Comparison of ENCODE assay signal across 8 cellular contexts in the genomic region with DNA sequence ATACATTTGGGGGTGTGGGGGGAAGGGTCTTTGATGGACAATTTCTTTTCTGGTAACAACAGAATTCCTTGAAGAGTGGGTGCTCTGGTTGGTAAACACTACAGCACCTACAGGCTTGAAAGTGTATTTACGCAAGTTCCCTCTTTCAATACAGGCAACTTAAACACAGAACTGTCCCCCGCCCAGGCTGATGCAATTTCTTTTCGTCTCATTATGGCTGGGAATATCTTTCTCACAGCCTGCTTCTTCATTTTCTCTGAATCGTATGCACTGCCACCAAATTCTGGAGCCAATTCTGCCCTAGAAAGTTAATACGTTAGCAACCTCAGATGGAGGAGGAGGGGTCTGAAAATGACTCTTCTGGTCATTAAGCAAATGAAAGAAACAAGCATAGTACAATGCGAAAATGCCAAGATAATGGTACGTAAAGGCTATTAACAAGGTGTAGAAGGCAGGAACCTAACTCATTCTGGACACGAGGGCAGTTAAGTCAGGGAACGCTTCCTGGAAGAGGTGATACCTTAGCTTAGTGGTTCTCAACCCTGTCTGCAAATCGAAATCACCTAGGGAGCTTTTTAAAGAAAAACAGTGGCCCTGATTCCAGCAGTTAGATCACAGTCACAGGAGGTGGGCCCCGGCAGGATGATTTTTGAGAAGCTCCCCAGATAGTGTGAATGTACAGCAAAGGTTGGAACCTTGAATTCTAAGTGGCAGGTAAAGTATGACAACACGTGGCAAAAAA. TPM values are rescaled to one million over a fixed set of nuclear protein-coding genes. Genes with fewer than 3 reads are reported as not detected.
DNase-seq lines count a peak whose midpoint lies in the region; ATAC-seq lines count a peak whose summit lies in the region.

No MANE protein-coding gene starts in this region.

- H3K27ac Mint-ChIP-seq in stimulated activated naive CD8-positive, alpha-beta T cell treated with anti-CD3 and anti-CD28 coated beads, Interleukin-15, Interleukin-2, amounts not matched to agents 100 ng/mL and 50 ng/mL, for 24 hours = peak overlapping the region; percentile 97
- peak overlapping the region; percentile 95 for H3K27ac Mint-ChIP-seq in activated naive CD8-positive, alpha-beta T cell treated with anti-CD3 and anti-CD28 coated beads for 36 hours

- no peaks in the 10 kb centered on the region for H3K9me3 Mint-ChIP-seq in stimulated activated naive CD8-positive, alpha-beta T cell treated with anti-CD3 and anti-CD28 coated beads, Interleukin-15, Interleukin-2, amounts not matched to agents 100 ng/mL and 50 ng/mL, for 24 hours
- H3K9me3 Mint-ChIP-seq in activated naive CD8-positive, alpha-beta T cell treated with anti-CD3 and anti-CD28 coated beads for 36 hours = no peaks in the 10 kb centered on the region

- H3K4me1 Mint-ChIP-seq in stimulated activated naive CD8-positive, alpha-beta T cell treated with anti-CD3 and anti-CD28 coated beads, Interleukin-15, Interleukin-2, amounts not matched to agents 100 ng/mL and 50 ng/mL, for 24 hours (ENCODE audit: low read depth) = peaks cover 21% of the 10 kb centered on the region
- H3K4me1 Mint-ChIP-seq in activated naive CD8-positive, alpha-beta T cell treated with anti-CD3 and anti-CD28 coated beads for 36 hours = peaks cover 18% of the 10 kb centered on the region

- no peaks in the 10 kb centered on the region for H3K27me3 Mint-ChIP-seq in stimulated activated naive CD8-positive, alpha-beta T cell treated with anti-CD3 and anti-CD28 coated beads, Interleukin-15, Interleukin-2, amounts not matched to agents 100 ng/mL and 50 ng/mL, for 24 hours
- no peaks in the 10 kb centered on the region for H3K27me3 Mint-ChIP-seq in activated naive CD8-positive, alpha-beta T cell treated with anti-CD3 and anti-CD28 coated beads for 36 hours

- peaks cover 17% of the 10 kb centered on the region for H3K36me3 Mint-ChIP-seq in stimulated activated naive CD8-positive, alpha-beta T cell treated with anti-CD3 and anti-CD28 coated beads, Interleukin-15, Interleukin-2, amounts not matched to agents 100 ng/mL and 50 ng/mL, for 24 hours (ENCODE audit: low read depth)
- peaks cover 6% of the 10 kb centered on the region for H3K36me3 Mint-ChIP-seq in activated naive CD8-positive, alpha-beta T cell treated with anti-CD3 and anti-CD28 coated beads for 36 hours

- H3K4me3 Mint-ChIP-seq in stimulated activated naive CD8-positive, alpha-beta T cell treated with anti-CD3 and anti-CD28 coated beads, Interleukin-15, Interleukin-2, amounts not matched to agents 100 ng/mL and 50 ng/mL, for 24 hours = peak overlapping the region; percentile 91
- H3K4me3 Mint-ChIP-seq in activated naive CD8-positive, alpha-beta T cell treated with anti-CD3 and anti-CD28 coated beads for 36 hours = peak overlapping the region; percentile 93

- DNase-seq in stimulated activated naive CD8-positive, alpha-beta T cell treated with anti-CD3 and anti-CD28 coated beads, Interleukin-15, Interleukin-2, amounts not matched to agents 100 U/mL and 50 U/mL, for 24 hours = no peak
- DNase-seq in NCI-H1092 treated with DMSO at 0.1 percent for 48 hours (lab: John Stamatoyannopoulos, UW) (peak; percentile 26), putamen (ENCODE audit: low spot score) (no peak)
- DNase-seq in activated naive CD8-positive, alpha-beta T cell treated with anti-CD3 and anti-CD28 coated beads for 36 hours = peak; percentile 4
- peak; percentile 13 for DNase-seq in stimulated activated CD4-positive, alpha-beta T cell treated with anti-CD3 and anti-CD28 coated beads, Interleukin-1b, Interleukin-23, amount 100 ng/mL, for 48 hours

- ATAC-seq in stimulated activated naive CD8-positive, alpha-beta T cell treated with anti-CD3 and anti-CD28 coated beads, Interleukin-15, Interleukin-2, amounts not matched to agents 100 U/mL and 50 U/mL, for 24 hours = no peak
- peak; percentile 20 for ATAC-seq in HG02571 (IDR thresholded peaks at IDR 0.05; ENCODE audit: unreplicated experiment)

- H3K9me3 ChIP-seq in iPS-18c (ENCODE audit: control insufficient read depth, insufficient read depth, low read length) = peaks cover 2% of the 10 kb centered on the region

- peak overlapping the region; percentile 81 for H3K4me3 ChIP-seq in iPS-18c (ENCODE audit: insufficient read depth, low read depth, low read length)

RNA-seq across cellular contexts. Expression of a gene that starts 1.0 kb away (rescaled TPM):
- 10 to 100 TPM; 14.0 to 14.7 TPM for total RNA-seq in activated naive CD8-positive, alpha-beta T cell treated with anti-CD3 and anti-CD28 coated beads for 36 hours

Comparison
In these comparisons a context has a peak if more than half of its experiments do, and no peak if none do; other contexts are left out.
1. DNase-seq: peak in NCI-H1092 treated with DMSO at 0.1 percent for 48 hours (single experiment), activated naive CD8-positive, alpha-beta T cell treated with anti-CD3 and anti-CD28 coated beads for 36 hours (single experiment) and stimulated activated CD4-positive, alpha-beta T cell treated with anti-CD3 and anti-CD28 coated beads, Interleukin-1b, Interleukin-23, amount 100 ng/mL, for 48 hours (single experiment); none in stimulated activated naive CD8-positive, alpha-beta T cell treated with anti-CD3 and anti-CD28 coated beads, Interleukin-15, Interleukin-2, amounts not matched to agents 100 U/mL and 50 U/mL, for 24 hours (single experiment) and putamen (single experiment).